In genomic region chr12:71190822-71191221, GRCh38 we compare ENCODE assay signal across 9 cellular contexts. TPM values are rescaled to one million over a fixed set of nuclear protein-coding genes. Genes with fewer than 3 reads are reported as not detected.
"Had no signal": no experiment of that assay in that cellular context is flagged by ENCODE, and none has a peak within 500 bp of the region (broad histone marks: within the 10 kb centered on the region; RNA-seq: fewer than 3 reads in every experiment).

No MANE protein-coding gene starts in this region.

- FAIRE-seq: H54, HTR-8/SVneo, K562 had no signal

- DNase-seq: GM23248, GOT3, H9, HCEC 1CT, IMR-90, KG1 had no signal

- H3K4me3 ChIP-seq: GM23248, K562 had no signal

- H3K27ac ChIP-seq: GM23248 had no signal

- H3K4me3 Mint-ChIP-seq: H9 had no signal

- H3K27ac Mint-ChIP-seq: H9 had no signal

- H3K9me3 Mint-ChIP-seq: H9 had no signal

- H3K9ac ChIP-seq: GM23248 had no signal

- ATAC-seq: K562 had no signal

- H2AFZ ChIP-seq: GM23248 had no signal

RNA-seq across cellular contexts. Expression of gene TSPAN8, which starts 33.0 kb away (rescaled TPM):
- total RNA-seq: GM23248, H9, IMR-90 had no signal
- polyA plus RNA-seq: GM23248, IMR-90 had no signal
